Comparison of ENCODE assay signal across 26 cellular contexts in the genomic region with DNA sequence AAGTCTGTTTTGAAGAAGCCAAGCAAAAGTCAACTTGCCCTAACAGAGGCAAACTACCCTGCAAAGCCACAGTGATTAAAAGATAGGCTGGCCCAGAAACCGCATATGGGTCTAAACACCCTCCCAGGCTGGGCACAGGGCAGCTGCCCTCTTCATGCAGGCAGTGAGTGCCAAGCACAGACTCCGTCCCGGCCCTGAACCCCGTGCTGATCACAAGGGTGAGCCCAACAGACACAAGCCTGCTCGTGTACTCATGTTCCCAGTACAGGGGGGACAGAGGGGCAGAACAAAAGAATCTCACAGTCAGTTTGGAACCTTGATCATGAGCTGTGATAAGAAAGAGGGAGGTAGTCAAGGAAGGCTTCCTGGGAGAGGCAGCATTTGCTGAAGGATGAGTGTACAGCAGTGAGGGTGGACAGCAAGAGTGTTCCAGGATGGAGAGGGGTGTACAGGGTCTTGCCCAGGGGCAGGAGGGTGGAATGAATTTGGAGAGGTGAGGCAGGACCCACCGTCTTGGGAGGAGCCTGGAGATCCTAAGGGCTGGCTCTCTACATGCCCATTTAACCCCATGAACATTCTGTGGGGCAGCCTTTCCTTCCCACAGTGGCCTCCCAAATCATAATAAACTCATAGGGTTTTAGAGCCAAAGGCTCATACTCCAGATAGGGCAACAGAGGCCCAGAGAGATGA. TPM values are rescaled to one million over a fixed set of nuclear protein-coding genes. Genes with fewer than 3 reads are reported as not detected.
"Had no signal": no experiment of that assay in that cellular context is flagged by ENCODE, and none has a peak within 500 bp of the region (broad histone marks: within the 10 kb centered on the region; RNA-seq: fewer than 3 reads in every experiment).

No MANE protein-coding gene starts in this region.

- H3K27ac ChIP-seq: body of pancreas, esophagus muscularis mucosa, hepatocyte, tibial artery had no signal

- H3K9me3 ChIP-seq: body of pancreas, esophagus muscularis mucosa, tibial artery had no signal

- FAIRE-seq: colon, frontal cortex had no signal

- H3K27me3 ChIP-seq: tibial artery had no signal

- H3K4me1 ChIP-seq: body of pancreas, esophagus muscularis mucosa, tibial artery had no signal

- H3K4me3 ChIP-seq: body of pancreas, esophagus muscularis mucosa, hepatocyte, tibial artery had no signal

- H3K36me3 ChIP-seq: esophagus muscularis mucosa, tibial artery, WERI-Rb-1 had no signal

- DNase-seq: activated CD4-positive, alpha-beta T cell treated with anti-CD3 and anti-CD28 coated beads for 1 hour; activated CD4-positive, alpha-beta T cell treated with anti-CD3 and anti-CD28 coated beads, Interleukin-2, amount 50 U/mL, for 1 hour; activated CD8-positive, alpha-beta memory T cell treated with anti-CD3 and anti-CD28 coated beads for 24 hours; activated CD8-positive, alpha-beta memory T cell treated with anti-CD3 and anti-CD28 coated beads, Interleukin-2, amount 50 U/mL, for 4 hours; activated T-cell treated with anti-CD3 and anti-CD28 coated beads, Interleukin-2, amount 50 U/mL, for 4 hours; anterior cingulate cortex; body of pancreas; central memory CD4-positive, alpha-beta T cell; effector memory CD8-positive, alpha-beta T cell; glutamatergic neuron; occipital lobe; stimulated activated CD4-positive, alpha-beta T cell treated with anti-CD3 and anti-CD28 coated beads, Interleukin-4, amount 100 ng/mL, for 1 hour; stimulated activated naive CD8-positive, alpha-beta T cell treated with anti-CD3 and anti-CD28 coated beads, Interleukin-15, Interleukin-2, amounts not matched to agents 100 U/mL and 50 U/mL, for 24 hours; substantia nigra; T-cell had no signal

- ATAC-seq: activated T-cell treated with anti-CD3 and anti-CD28 coated beads, Interleukin-2, amount 50 U/mL, for 4 hours; body of pancreas; effector memory CD8-positive, alpha-beta T cell; SK-N-SH treated with all-trans-retinoic acid at 6 μM for 48 hours; stimulated activated naive CD8-positive, alpha-beta T cell treated with anti-CD3 and anti-CD28 coated beads, Interleukin-15, Interleukin-2, amounts not matched to agents 100 U/mL and 50 U/mL, for 24 hours; T-cell had no signal

RNA-seq across cellular contexts. Expression of gene PRR23E, which starts 43.2 kb away (rescaled TPM):
- total RNA-seq: activated T-cell treated with anti-CD3 and anti-CD28 coated beads, Interleukin-2, amount 50 U/mL, for 4 hours; body of pancreas; dermis microvascular lymphatic vessel endothelial cell; esophagus muscularis mucosa; frontal cortex; hepatocyte; liver; occipital lobe; renal cortical epithelial cell; T-cell; urinary bladder had no signal
- polyA plus RNA-seq: hepatocyte, liver, urinary bladder had no signal
